Comparison of ENCODE assay signal across 1 cellular context in the genomic region with DNA sequence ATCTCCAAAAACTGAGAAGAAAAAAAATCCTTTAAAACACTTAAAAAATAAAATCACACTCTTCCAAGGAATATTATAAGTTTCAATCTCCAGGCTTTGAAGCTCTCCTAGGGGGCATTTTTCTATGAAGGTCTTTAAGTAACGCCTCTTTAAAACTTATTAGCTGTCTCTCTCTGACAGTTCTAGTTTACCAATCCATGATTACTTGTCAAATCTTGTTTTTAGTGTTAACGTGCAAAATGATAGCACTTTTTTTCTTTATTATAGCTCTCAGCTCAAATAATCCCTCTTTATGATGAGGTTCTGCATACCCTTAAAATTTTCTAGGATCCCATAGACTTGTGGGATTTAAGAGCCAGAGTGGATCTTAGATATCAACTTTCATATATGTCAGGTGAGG.
TF ChIP-seq lines count a peak whose summit lies in the region.

No MANE protein-coding gene starts in this region.

TF ChIP-seq in neural cell, 6 proteins besides CTCF, POLR2A, EP300 and RAD21 (continued from another document):
- TF ChIP-seq, protein P1, sequence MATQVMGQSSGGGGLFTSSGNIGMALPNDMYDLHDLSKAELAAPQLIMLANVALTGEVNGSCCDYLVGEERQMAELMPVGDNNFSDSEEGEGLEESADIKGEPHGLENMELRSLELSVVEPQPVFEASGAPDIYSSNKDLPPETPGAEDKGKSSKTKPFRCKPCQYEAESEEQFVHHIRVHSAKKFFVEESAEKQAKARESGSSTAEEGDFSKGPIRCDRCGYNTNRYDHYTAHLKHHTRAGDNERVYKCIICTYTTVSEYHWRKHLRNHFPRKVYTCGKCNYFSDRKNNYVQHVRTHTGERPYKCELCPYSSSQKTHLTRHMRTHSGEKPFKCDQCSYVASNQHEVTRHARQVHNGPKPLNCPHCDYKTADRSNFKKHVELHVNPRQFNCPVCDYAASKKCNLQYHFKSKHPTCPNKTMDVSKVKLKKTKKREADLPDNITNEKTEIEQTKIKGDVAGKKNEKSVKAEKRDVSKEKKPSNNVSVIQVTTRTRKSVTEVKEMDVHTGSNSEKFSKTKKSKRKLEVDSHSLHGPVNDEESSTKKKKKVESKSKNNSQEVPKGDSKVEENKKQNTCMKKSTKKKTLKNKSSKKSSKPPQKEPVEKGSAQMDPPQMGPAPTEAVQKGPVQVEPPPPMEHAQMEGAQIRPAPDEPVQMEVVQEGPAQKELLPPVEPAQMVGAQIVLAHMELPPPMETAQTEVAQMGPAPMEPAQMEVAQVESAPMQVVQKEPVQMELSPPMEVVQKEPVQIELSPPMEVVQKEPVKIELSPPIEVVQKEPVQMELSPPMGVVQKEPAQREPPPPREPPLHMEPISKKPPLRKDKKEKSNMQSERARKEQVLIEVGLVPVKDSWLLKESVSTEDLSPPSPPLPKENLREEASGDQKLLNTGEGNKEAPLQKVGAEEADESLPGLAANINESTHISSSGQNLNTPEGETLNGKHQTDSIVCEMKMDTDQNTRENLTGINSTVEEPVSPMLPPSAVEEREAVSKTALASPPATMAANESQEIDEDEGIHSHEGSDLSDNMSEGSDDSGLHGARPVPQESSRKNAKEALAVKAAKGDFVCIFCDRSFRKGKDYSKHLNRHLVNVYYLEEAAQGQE (IDR thresholded peaks at IDR 0.05; ENCODE audit: borderline replicate concordance) = no peak
- no peak for TF ChIP-seq EZH2 (IDR thresholded peaks at IDR 0.05; ENCODE audit: borderline replicate concordance, insufficient read depth, low read length, poor library complexity, severe bottlenecking)
